ENCODE assay signal across 7 cellular contexts in the genomic region with DNA sequence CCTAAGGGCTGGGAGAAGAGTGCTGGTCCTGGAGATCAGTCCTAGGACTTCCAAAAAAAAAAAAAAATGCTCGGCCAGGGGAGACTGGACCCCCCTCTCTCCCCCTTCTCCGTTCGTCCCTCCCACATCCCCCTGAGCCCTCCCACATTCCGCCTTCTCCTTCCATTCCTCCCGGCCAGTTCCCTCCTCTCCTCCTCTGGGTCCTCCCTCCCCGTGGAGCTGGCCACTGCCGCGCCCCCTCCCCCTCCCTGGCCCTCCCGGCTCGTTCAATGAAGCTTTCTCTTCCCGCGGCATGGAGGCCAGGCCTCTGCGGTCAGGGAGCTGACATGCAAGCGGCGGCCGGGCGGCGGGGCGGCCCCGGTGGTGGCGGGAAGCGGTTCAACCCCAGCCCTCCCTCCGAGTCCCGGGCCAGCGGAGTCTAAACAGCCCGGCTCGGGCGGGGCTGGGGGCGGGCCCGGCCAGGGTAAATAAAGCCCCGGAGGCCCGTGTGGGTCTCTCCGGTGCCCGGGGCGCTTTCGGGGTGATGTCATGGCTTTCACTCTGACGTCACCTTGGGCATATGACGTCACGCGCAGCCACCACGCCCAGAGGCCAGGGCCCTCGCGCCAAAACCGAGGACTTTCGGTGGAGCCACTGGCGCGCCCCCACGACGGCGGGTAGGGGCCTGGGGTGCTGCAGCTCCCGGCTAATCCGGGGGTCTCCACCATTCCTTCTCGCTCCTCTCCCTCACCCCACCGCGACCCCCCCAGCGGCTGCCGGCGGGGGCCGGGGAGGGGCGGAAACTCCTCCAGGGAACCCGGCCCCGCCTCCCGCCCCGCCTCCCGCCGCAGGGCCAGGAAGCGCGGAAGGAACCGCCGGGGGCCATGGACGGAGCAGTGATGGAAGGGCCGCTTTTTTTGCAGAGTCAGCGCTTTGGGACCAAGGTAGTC. TPM values are rescaled to one million over a fixed set of nuclear protein-coding genes. Genes with fewer than 3 reads are reported as not detected.
DNase-seq lines count a peak whose midpoint lies in the region; ATAC-seq, FAIRE-seq and TF ChIP-seq lines count a peak whose summit lies in the region.

TSS of gene DOK1 (plus strand) at position 829 of the 929 bp plus-strand sequence. CDS start at position 864, 35 bp downstream.
TSS of gene LOXL3 (minus strand) at position 51 of the 929 bp plus-strand sequence. CDS start 1,308 bp downstream, outside the sequence.

- H3K36me3 ChIP-seq in keratinocyte (ENCODE audit: control insufficient read depth in 2 of 2, extremely low read depth in 1 of 2, insufficient read depth in 2 of 2, low read length in 2 of 2) = no peaks in the 10 kb centered on the region

- H3K4me3 ChIP-seq in cardiac fibroblast (replicated peaks in 1 of 2; ENCODE audit: low read depth in 2 of 2, low read length in 2 of 2) (peak within 1 kb of the TSS; percentile 93 to 95), keratinocyte (ENCODE audit: control insufficient read depth in 2 of 3, extremely low read depth in 1 of 3, insufficient read depth in 2 of 3, low read depth in 1 of 3, low read length in 3 of 3) (peak within 1 kb of the TSS; percentile 46 to 56 (median 46))

- TF ChIP-seq CTCF in cardiac fibroblast (IDR thresholded peaks at IDR 0.05; ENCODE audit: low read depth, low read length) = no peak
- no peak for TF ChIP-seq CTCF in keratinocyte (optimal IDR thresholded peaks at IDR 0.05 in 1 of 3, IDR thresholded peaks at IDR 0.05 in 1 of 3, conservative IDR thresholded peaks at IDR 0.05 in 1 of 3; ENCODE audit: extremely low read depth in 1 of 3, insufficient read depth in 2 of 3, low read length in 3 of 3)

- dilution Hi-C loops in keratinocyte (cut with MboI; ENCODE audit: extremely low pct_ligation_motif_present, low sequenced_read_pairs) = no loop called here

- peak within 1 kb of the TSS; percentile 4 for H3K9ac ChIP-seq in keratinocyte (ENCODE audit: control insufficient read depth, extremely low read depth, insufficient read depth, low read length)

- TF ChIP-seq POLR2A in GM12891 (IDR thresholded peaks at IDR 0.05; ENCODE audit: low read depth, low read length) = peak; percentile 8; the same call in 1 of the 2 replicates

- no peaks in the 10 kb centered on the region for H3K9me3 ChIP-seq in keratinocyte (ENCODE audit: control insufficient read depth, low read depth, low read length)

- peaks cover 7% of the 10 kb centered on the region for H3K4me1 ChIP-seq in keratinocyte (ENCODE audit: control insufficient read depth, extremely low read depth, insufficient read depth, low read length)

- H3K27me3 ChIP-seq in keratinocyte (ENCODE audit: control insufficient read depth, extremely low read depth, insufficient read depth, low read length) = peaks cover 16% of the 10 kb centered on the region

- H3K9me1 ChIP-seq in keratinocyte (ENCODE audit: control insufficient read depth, extremely low read depth, insufficient read depth, low read length) = no peaks in the 10 kb centered on the region

- FAIRE-seq in GM12891 (lab: Jason Lieb, UNC) (peak; percentile 69), keratinocyte (lab: Jason Lieb, UNC) (no peak)

- no peaks in the 10 kb centered on the region for H4K20me1 ChIP-seq in keratinocyte (ENCODE audit: control insufficient read depth, extremely low read depth, insufficient read depth, low read length)

- peak; percentile 48 for ATAC-seq in HG02610 (IDR thresholded peaks at IDR 0.05; ENCODE audit: unreplicated experiment)

- peak within 1 kb of the TSS; percentile 74 for H2AFZ ChIP-seq in keratinocyte (ENCODE audit: control insufficient read depth, low read length)

- H3K79me2 ChIP-seq in keratinocyte (ENCODE audit: control insufficient read depth, insufficient read depth, low read length) = no peaks in the 10 kb centered on the region

- DNase-seq in GM12891 (ENCODE audit: insufficient read length, low spot score) (peak; percentile 89), NCI-H1417 treated with DMSO at 0.1 percent for 48 hours (lab: John Stamatoyannopoulos, UW) (peak; percentile 45), cardiac fibroblast (ENCODE audit: low read depth in 2 of 2) (peak; percentile 92 to 95), keratinocyte (ENCODE audit: low read depth, low spot score) (no peak)
- DNase-seq in activated CD4-positive, CD25-positive, alpha-beta regulatory T cell (lab: John Stamatoyannopoulos, UW) = peak; percentile 64 to 74 (median 73)
- peak; percentile 63 to 78 for DNase-seq in stimulated activated CD4-positive, alpha-beta T cell treated with anti-CD3 and anti-CD28 coated beads, Interleukin-15, amount 100 ng/mL, for 1 hour (ENCODE audit: low read depth in 1 of 2, low spot score in 1 of 2)

- H3K4me2 ChIP-seq in keratinocyte (ENCODE audit: control insufficient read depth, extremely low read depth, insufficient read depth, low read depth, low read length) = peak within 1 kb of the TSS; percentile 77

- H3K27ac ChIP-seq in keratinocyte (ENCODE audit: control insufficient read depth, insufficient read depth, low read length) = no peak within 1 kb of the TSS

TF ChIP-seq in GM12891, 5 proteins besides CTCF, POLR2A, EP300 and RAD21:
- TF ChIP-seq POLR2AphosphoS5 (IDR thresholded peaks at IDR 0.05; ENCODE audit: low read depth, low read length) = no peak
- 0 out of 2 replicates have a peak, but pooled peaks have one; percentile 2 for TF ChIP-seq SPI1 (IDR thresholded peaks at IDR 0.05; ENCODE audit: low read depth, low read length)

RNA-seq across cellular contexts. Expression of gene DOK1, which starts in this region (rescaled TPM):
- 27.6 TPM for polyA plus RNA-seq in GM12891 (2012; ENCODE audit: low read depth, missing spikeins)
- polyA plus RNA-seq in keratinocyte = 0.97 to 2.0 TPM (median 0.99 TPM) in 3 replicates
- polyA plus RNA-seq in keratinocyte (2011; ENCODE audit: low read depth) = not detected
- polyA plus RNA-seq in keratinocyte (2011; cell fraction: cytosol; rRNA removed) = 0.69 and 1.5 TPM in 2 replicates
- 1.3 and 2.4 TPM in 2 replicates for polyA plus RNA-seq in keratinocyte (2011; cell fraction: nucleus; rRNA removed)
- 0.31 and 2.7 TPM in 2 replicates for polyA plus RNA-seq in keratinocyte (2012; ENCODE audit: low replicate concordance)
- 0.58 to 4.0 TPM (median 0.63 TPM) in 3 replicates for polyA minus RNA-seq in keratinocyte
- 4.2 TPM for polyA minus RNA-seq in keratinocyte (2011; cell fraction: cytosol; rRNA and poly(A)+ RNA removed)
- 1.3 and 1.5 TPM in 2 replicates for polyA minus RNA-seq in keratinocyte (2011; cell fraction: nucleus; rRNA and poly(A)+ RNA removed)

RNA-seq across cellular contexts. Expression of gene LOXL3, which starts in this region (rescaled TPM):
- 3.3 TPM for polyA plus RNA-seq in GM12891 (2012; ENCODE audit: low read depth, missing spikeins)
- polyA plus RNA-seq in keratinocyte = 0.21 to 0.57 TPM (median 0.26 TPM) in 3 replicates
- polyA plus RNA-seq in keratinocyte (2011; ENCODE audit: low read depth) = not detected
- 0.08 and 0.16 TPM in 2 replicates for polyA plus RNA-seq in keratinocyte (2011; cell fraction: cytosol; rRNA removed)
- 0.19 and 0.24 TPM in 2 replicates for polyA plus RNA-seq in keratinocyte (2011; cell fraction: nucleus; rRNA removed)
- polyA plus RNA-seq in keratinocyte (2012; ENCODE audit: low replicate concordance) = 0.21 and 0.48 TPM in 2 replicates
- 0.20 to 1.2 TPM (median 0.22 TPM) in 3 replicates for polyA minus RNA-seq in keratinocyte
- polyA minus RNA-seq in keratinocyte (2011; cell fraction: cytosol; rRNA and poly(A)+ RNA removed) = not detected
- polyA minus RNA-seq in keratinocyte (2011; cell fraction: nucleus; rRNA and poly(A)+ RNA removed) = not detected in 2 replicates
